Comparison of ENCODE assay signal across 13 cellular contexts in the genomic region with DNA sequence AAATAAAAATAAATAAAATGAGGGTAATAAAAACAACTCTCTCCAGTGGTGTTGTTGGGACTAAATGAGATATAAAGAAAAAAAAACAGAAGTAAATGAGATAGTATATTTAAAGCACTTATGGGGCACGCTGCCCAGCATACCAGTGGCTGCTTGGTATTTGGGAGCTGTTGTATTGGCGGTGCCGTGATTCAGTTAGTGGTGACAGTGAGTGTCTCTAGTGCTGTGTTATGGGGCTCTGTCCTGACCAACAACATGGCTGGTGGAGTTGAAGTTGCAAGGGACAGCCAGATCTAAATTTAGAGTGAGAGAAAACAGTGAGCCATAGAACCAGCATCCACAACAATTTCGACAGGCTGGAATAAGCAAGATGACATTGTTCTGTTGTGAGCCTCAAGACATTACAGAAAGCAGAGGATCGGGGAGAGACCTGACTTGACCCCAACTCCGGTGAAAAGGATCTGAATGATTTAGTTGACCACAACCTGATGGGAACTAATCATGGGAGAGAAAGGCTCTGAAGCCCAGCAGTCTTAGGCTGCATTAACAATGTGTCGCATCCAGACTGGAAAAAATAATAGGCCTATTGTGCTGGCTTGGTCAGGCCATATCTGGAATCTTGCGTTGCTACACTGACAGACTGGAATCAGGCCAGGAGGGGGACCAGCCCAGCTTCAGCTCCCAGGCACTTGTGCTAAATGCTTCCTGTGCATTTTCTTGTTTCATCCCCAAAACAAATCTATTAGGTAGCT.
DNase-seq lines count a peak whose midpoint lies in the region; ATAC-seq lines count a peak whose summit lies in the region.
"Had no signal": no experiment of that assay in that cellular context is flagged by ENCODE, and none has a peak within 500 bp of the region (broad histone marks: within the 10 kb centered on the region; RNA-seq: fewer than 3 reads in every experiment).

No MANE protein-coding gene starts in this region.

- peaks cover 44% of the 10 kb centered on the region for H3K4me1 Mint-ChIP-seq in stimulated activated effector memory CD8-positive, alpha-beta T cell treated with anti-CD3 and anti-CD28 coated beads, Interleukin-12 subunit alpha, Interleukin-12 subunit beta, amount 100 ng/mL, for 72 hours

- H3K4me3 Mint-ChIP-seq in stimulated activated effector memory CD8-positive, alpha-beta T cell treated with anti-CD3 and anti-CD28 coated beads, Interleukin-12 subunit alpha, Interleukin-12 subunit beta, amount 100 ng/mL, for 72 hours: no peak overlapping the region
- H3K4me3 Mint-ChIP-seq: HFFc6 had no signal

- no peak overlapping the region for H3K27ac Mint-ChIP-seq in stimulated activated effector memory CD8-positive, alpha-beta T cell treated with anti-CD3 and anti-CD28 coated beads, Interleukin-12 subunit alpha, Interleukin-12 subunit beta, amount 100 ng/mL, for 72 hours
- H3K27ac Mint-ChIP-seq: HFFc6 had no signal

- ATAC-seq in GM21528 (IDR thresholded peaks at IDR 0.05; ENCODE audit: low FRiP score, unreplicated experiment) (no peak), HG02610 (IDR thresholded peaks at IDR 0.05; ENCODE audit: unreplicated experiment) (no peak)
- no peak for ATAC-seq in stimulated activated effector memory CD8-positive, alpha-beta T cell treated with anti-CD3 and anti-CD28 coated beads, Interleukin-12 subunit alpha, Interleukin-12 subunit beta, amount 100 ng/mL, for 72 hours

- H3K36me3 Mint-ChIP-seq in stimulated activated effector memory CD8-positive, alpha-beta T cell treated with anti-CD3 and anti-CD28 coated beads, Interleukin-12 subunit alpha, Interleukin-12 subunit beta, amount 100 ng/mL, for 72 hours: peaks cover 28% of the 10 kb centered on the region

- no peaks in the 10 kb centered on the region for H3K9me3 Mint-ChIP-seq in stimulated activated effector memory CD8-positive, alpha-beta T cell treated with anti-CD3 and anti-CD28 coated beads, Interleukin-12 subunit alpha, Interleukin-12 subunit beta, amount 100 ng/mL, for 72 hours
- H3K9me3 Mint-ChIP-seq: HFFc6 had no signal

- DNase-seq in C1 segment of cervical spinal cord (lab: John Stamatoyannopoulos, UW) (peak in 12 of 14 donors; percentile 4 to 59 (median 44)), NCI-H526 (lab: John Stamatoyannopoulos, UW) (peak; percentile 16 to 62), foreskin melanocyte (peak; percentile 90), nucleus accumbens (lab: John Stamatoyannopoulos, UW) (peak in 48 of 56 donors; percentile 13 to 79 (median 58)), T1000 (lab: John Stamatoyannopoulos, UW) (no peak)
- DNase-seq in stimulated activated effector memory CD8-positive, alpha-beta T cell treated with anti-CD3 and anti-CD28 coated beads, Interleukin-12 subunit alpha, Interleukin-12 subunit beta, amount 100 ng/mL, for 72 hours (ENCODE audit: low spot score in 2 of 2): no peak
- DNase-seq: activated CD8-positive, alpha-beta memory T cell treated with anti-CD3 and anti-CD28 coated beads, Interleukin-2, amount 50 U/mL, for 48 hours; GDM1; HFFc6; SHP77; WERI-Rb-1 had no signal

Comparison
In these comparisons a context has a peak if more than half of its experiments do, and no peak if none do; other contexts are left out.
1. DNase-seq: peak in C1 segment of cervical spinal cord (12 of 14), NCI-H526 (2 of 2), foreskin melanocyte (single experiment) and nucleus accumbens (48 of 56); none in T1000 (single experiment) and stimulated activated effector memory CD8-positive, alpha-beta T cell treated with anti-CD3 and anti-CD28 coated beads, Interleukin-12 subunit alpha, Interleukin-12 subunit beta, amount 100 ng/mL, for 72 hours (0 of 2).